In the genomic region with DNA sequence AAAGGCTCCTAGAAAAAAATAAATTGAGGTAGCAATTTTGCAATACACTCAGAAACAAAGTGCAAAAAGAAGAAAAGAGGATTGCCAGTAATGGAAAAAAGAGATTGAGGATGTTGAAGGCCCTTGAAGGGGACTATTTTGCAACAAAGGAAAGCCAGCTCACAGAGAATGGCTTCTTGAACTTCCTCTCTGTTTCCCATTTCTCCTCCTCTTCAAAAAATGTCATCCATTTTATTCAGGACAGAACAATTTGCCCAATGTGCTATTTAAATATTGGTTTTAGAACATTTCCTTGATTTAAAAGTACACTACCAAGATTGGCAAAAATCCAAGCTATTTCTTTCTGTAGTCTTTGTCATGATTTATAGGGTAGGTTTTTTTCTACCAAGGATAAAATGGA, we compare ENCODE assay signal across 26 cellular contexts.
DNase-seq lines count a peak whose midpoint lies in the region; ATAC-seq and TF ChIP-seq lines count a peak whose summit lies in the region.
"Had no signal": no experiment of that assay in that cellular context is flagged by ENCODE, and none has a peak within 500 bp of the region (broad histone marks: within the 10 kb centered on the region; RNA-seq: fewer than 3 reads in every experiment).

No MANE protein-coding gene starts in this region.

- ATAC-seq in GM18907 (IDR thresholded peaks at IDR 0.05; ENCODE audit: unreplicated experiment), result no peak
- ATAC-seq: activated CD4-positive, alpha-beta T cell treated with anti-CD3 and anti-CD28 coated beads for 36 hours; body of pancreas; sciatic nerve; stimulated activated memory B cell treated with anti-CD40 and anti-IgM and Interleukin-4, amounts not matched to agents 10 μg/mL and 1 μg/mL and 100 μg/mL, for 72 hours had no signal

- DNase-seq in CD14-positive monocyte (ENCODE audit: low spot score) (no peak), NCI-H69 (lab: John Stamatoyannopoulos, UW) (peak; percentile 19), cardiac fibroblast (ENCODE audit: low read depth in 2 of 2) (peak; percentile 43 to 65), D341Med (ENCODE audit: low spot score) (no peak)
- DNase-seq in stimulated activated CD4-positive, alpha-beta T cell treated with anti-CD3 and anti-CD28 coated beads, Interleukin-4, amount 100 ng/mL, for 4 hours, result no peak
- DNase-seq: activated CD4-positive, alpha-beta T cell treated with anti-CD3 and anti-CD28 coated beads for 36 hours; activated gamma-delta T cell treated with Interleukin-2 at 50 U/mL for 16 hours; body of pancreas; CD4-positive, alpha-beta memory T cell; cerebellar nuclear complex; DMS 273 treated with DMSO at 0.1 percent for 48 hours; GOT3; heart left ventricle; NCI-H2029; NCI-H2227 treated with DMSO at 0.1 percent for 48 hours; NCI-H748 treated with DMSO at 0.1 percent for 48 hours; stimulated activated CD4-positive, alpha-beta T cell treated with anti-CD3 and anti-CD28 coated beads, Interleukin-4, amount 100 ng/mL, for 24 hours; substantia nigra; upper lobe of left lung had no signal

- no peak for TF ChIP-seq CTCF in CD14-positive monocyte (IDR thresholded peaks at IDR 0.05)
- TF ChIP-seq CTCF in cardiac fibroblast (IDR thresholded peaks at IDR 0.05; ENCODE audit: low read depth, low read length), result no peak
- TF ChIP-seq CTCF in nephron (IDR thresholded peaks at IDR 0.05; ENCODE audit: unreplicated experiment in 3 of 3), result no peak

- H3K9me3 Mint-ChIP-seq in CD14-positive monocyte (peaks cover 7 to 22% (median 12%) of the 10 kb centered on the region in 7 donors), nephron (peaks cover 9% of the 10 kb centered on the region)
- H3K9me3 Mint-ChIP-seq: stimulated activated memory B cell treated with anti-CD40 and anti-IgM and Interleukin-4, amounts not matched to agents 10 μg/mL and 1 μg/mL and 100 μg/mL, for 72 hours; T-helper 1 cell treated with Interleukin-12 subunit alpha and Interleukin-12 subunit beta and Interleukin-4 antibody, amounts not matched to agents 30 μg/mL and 1 μg/mL, for 36 hours had no signal

- intact Hi-C loops in CD14-positive monocyte (cut with micrococcal nuclease), result no loop called here

- H3K4me3 Mint-ChIP-seq in CD14-positive monocyte, result no peak overlapping the region
- H3K4me3 Mint-ChIP-seq in nephron, result no peak overlapping the region
- H3K4me3 Mint-ChIP-seq: activated CD4-positive, alpha-beta T cell treated with anti-CD3 and anti-CD28 coated beads for 36 hours; CD4-positive, alpha-beta memory T cell; IgD-negative memory B cell; memory B cell; stimulated activated memory B cell treated with anti-CD40 and anti-IgM and Interleukin-4, amounts not matched to agents 10 μg/mL and 1 μg/mL and 100 μg/mL, for 72 hours; T-helper 1 cell treated with Interleukin-12 subunit alpha and Interleukin-12 subunit beta and Interleukin-4 antibody, amounts not matched to agents 30 μg/mL and 1 μg/mL, for 36 hours had no signal

- H3K4me1 Mint-ChIP-seq in CD14-positive monocyte (peaks cover 33% of the 10 kb centered on the region), nephron (no peaks in the 10 kb centered on the region)
- H3K4me1 Mint-ChIP-seq: activated CD4-positive, alpha-beta T cell treated with anti-CD3 and anti-CD28 coated beads for 36 hours; CD4-positive, alpha-beta memory T cell; IgD-negative memory B cell; memory B cell; stimulated activated memory B cell treated with anti-CD40 and anti-IgM and Interleukin-4, amounts not matched to agents 10 μg/mL and 1 μg/mL and 100 μg/mL, for 72 hours had no signal

- H3K4me3 ChIP-seq in cardiac fibroblast (replicated peaks in 1 of 2; ENCODE audit: low read depth in 2 of 2, low read length in 2 of 2), result no peak overlapping the region
- H3K4me3 ChIP-seq: body of pancreas, heart left ventricle, upper lobe of left lung had no signal

- no peaks in the 10 kb centered on the region for H3K36me3 Mint-ChIP-seq in CD14-positive monocyte
- no peaks in the 10 kb centered on the region for H3K36me3 Mint-ChIP-seq in nephron (ENCODE audit: low read depth)
- H3K36me3 Mint-ChIP-seq: CD4-positive, alpha-beta memory T cell; IgD-negative memory B cell; memory B cell; stimulated activated memory B cell treated with anti-CD40 and anti-IgM and Interleukin-4, amounts not matched to agents 10 μg/mL and 1 μg/mL and 100 μg/mL, for 72 hours had no signal

- H3K27ac Mint-ChIP-seq in CD14-positive monocyte (peak overlapping the region in 4 of 7 donors; percentile 9 to 88 (median 46)), nephron (peak overlapping the region in 2 of 3 experiments; percentile 15 to 61)
- H3K27ac Mint-ChIP-seq: activated CD4-positive, alpha-beta T cell treated with anti-CD3 and anti-CD28 coated beads for 36 hours; CD4-positive, alpha-beta memory T cell; IgD-negative memory B cell; memory B cell; stimulated activated memory B cell treated with anti-CD40 and anti-IgM and Interleukin-4, amounts not matched to agents 10 μg/mL and 1 μg/mL and 100 μg/mL, for 72 hours; T-helper 1 cell treated with Interleukin-12 subunit alpha and Interleukin-12 subunit beta and Interleukin-4 antibody, amounts not matched to agents 30 μg/mL and 1 μg/mL, for 36 hours had no signal

- H3K27me3 Mint-ChIP-seq in CD14-positive monocyte (ENCODE audit: low read depth in 3 of 3) (no peaks in the 10 kb centered on the region), nephron (ENCODE audit: low read depth) (no peaks in the 10 kb centered on the region)
- H3K27me3 Mint-ChIP-seq: CD4-positive, alpha-beta memory T cell; IgD-negative memory B cell; memory B cell; stimulated activated memory B cell treated with anti-CD40 and anti-IgM and Interleukin-4, amounts not matched to agents 10 μg/mL and 1 μg/mL and 100 μg/mL, for 72 hours had no signal

Comparison
In these comparisons a context has a peak if more than half of its experiments do, and no peak if none do; other contexts are left out.
1. DNase-seq: peak in NCI-H69 (single experiment) and cardiac fibroblast (2 of 2); none in CD14-positive monocyte (single experiment), D341Med (single experiment) and stimulated activated CD4-positive, alpha-beta T cell treated with anti-CD3 and anti-CD28 coated beads, Interleukin-4, amount 100 ng/mL, for 4 hours (0 of 2).